In the genomic region with DNA sequence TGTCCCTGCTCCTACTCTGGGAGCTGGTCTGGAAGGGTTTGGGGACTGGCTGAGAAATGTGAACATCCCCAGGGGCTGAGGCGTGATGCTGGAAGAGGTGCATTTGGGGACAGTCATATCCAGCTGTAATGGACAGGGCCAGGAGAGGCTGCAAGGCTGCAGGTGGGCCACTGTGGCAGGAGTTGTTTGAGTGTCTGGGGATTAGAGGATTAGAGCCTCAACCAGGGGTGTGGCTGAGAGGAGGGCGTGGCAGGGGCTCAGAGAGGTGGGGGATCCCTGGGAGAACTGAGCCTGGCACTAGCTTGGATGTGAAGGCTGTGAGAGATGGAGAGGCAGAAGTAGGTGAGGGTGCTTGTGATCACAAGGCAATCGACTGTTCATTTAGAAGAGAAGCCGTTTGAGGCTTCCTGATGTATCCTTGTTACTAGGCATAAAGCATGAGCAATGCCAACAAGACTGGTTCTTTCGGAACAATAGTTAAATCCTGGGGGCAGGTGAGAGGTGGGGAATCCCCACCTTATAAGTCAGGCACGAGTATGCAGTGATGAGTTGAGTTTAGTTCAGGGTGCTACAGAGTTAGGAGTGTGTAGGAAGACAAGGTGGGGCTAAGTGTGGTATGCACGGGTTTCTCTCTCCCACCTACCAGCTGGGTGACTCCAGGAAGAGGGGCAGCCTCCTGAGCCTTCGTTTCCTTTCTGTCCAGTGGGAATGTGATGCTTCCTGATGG, we compare ENCODE assay signal across 19 cellular contexts. TPM values are rescaled to one million over a fixed set of nuclear protein-coding genes. Genes with fewer than 3 reads are reported as not detected.
"Had no signal": no experiment of that assay in that cellular context is flagged by ENCODE, and none has a peak within 500 bp of the region (broad histone marks: within the 10 kb centered on the region; RNA-seq: fewer than 3 reads in every experiment).

No MANE protein-coding gene starts in this region.

- H3K4me1 ChIP-seq: parathyroid adenoma, right lobe of liver had no signal

- H3K36me3 ChIP-seq: ascending aorta, esophagus muscularis mucosa, neutrophil, right lobe of liver, upper lobe of right lung had no signal

- H3K9me3 ChIP-seq: ascending aorta, esophagus muscularis mucosa, neutrophil, right lobe of liver, testis, upper lobe of right lung had no signal

- H3K9ac ChIP-seq: parathyroid adenoma had no signal

- H3K27ac ChIP-seq: ascending aorta, esophagus muscularis mucosa, neutrophil, parathyroid adenoma, right lobe of liver, testis, upper lobe of right lung had no signal

- H3K79me2 ChIP-seq: parathyroid adenoma had no signal

- DNase-seq: activated CD4-positive, alpha-beta T cell treated with anti-CD3 and anti-CD28 coated beads for 1 hour; activated CD4-positive, alpha-beta T cell treated with anti-CD3 and anti-CD28 coated beads, Interleukin-2, amount 50 U/mL, for 48 hours; activated naive CD4-positive, alpha-beta T cell treated with anti-CD3 and anti-CD28 coated beads for 36 hours; activated T-cell treated with anti-CD3 and anti-CD28 coated beads, Interleukin-2, amount 50 U/mL, for 24 hours; cortex of kidney; immature natural killer cell; kidney glomerular epithelial cell; left ventricle myocardium superior; naive thymus-derived CD8-positive, alpha-beta T cell; right lobe of liver; small intestine; stimulated activated CD4-positive, alpha-beta T cell treated with anti-CD3 and anti-CD28 coated beads, Interleukin-4, amount 100 ng/mL, for 1 hour; T1000; testis; upper lobe of right lung had no signal

- H3K27me3 ChIP-seq: ascending aorta, esophagus muscularis mucosa, neutrophil, right lobe of liver, testis, upper lobe of right lung had no signal

- H3K4me3 ChIP-seq: ascending aorta, esophagus muscularis mucosa, right lobe of liver, testis, upper lobe of right lung had no signal

- H2AFZ ChIP-seq: parathyroid adenoma had no signal

RNA-seq across cellular contexts. Expression of gene SH3RF3, which starts 31.9 kb away (rescaled TPM):
- polyA plus RNA-seq: immature natural killer cell had no signal
